ENCODE assay signal across 8 cellular contexts in genomic region chr3:42613462-42613861, GRCh38. TPM values are rescaled to one million over a fixed set of nuclear protein-coding genes. Genes with fewer than 3 reads are reported as not detected.
DNase-seq lines count a peak whose midpoint lies in the region; ATAC-seq and TF ChIP-seq lines count a peak whose summit lies in the region.

No MANE protein-coding gene starts in this region.

- H3K4me1 Mint-ChIP-seq in naive B cell = peaks cover 19 to 32% (median 31%) of the 10 kb centered on the region in 3 donors

- H3K36me3 ChIP-seq in brain microvascular endothelial cell (replicated peaks) (peaks cover 10% of the 10 kb centered on the region), esophagus squamous epithelium (peaks cover 0 to 28% (median 0%) of the 10 kb centered on the region in 3 donors), mucosa of descending colon (ENCODE audit: low read depth) (no peaks in the 10 kb centered on the region)

- no peaks in the 10 kb centered on the region for H3K27me3 Mint-ChIP-seq in naive B cell

- TF ChIP-seq CTCF in HFF-Myc (IDR thresholded peaks at IDR 0.05; ENCODE audit: low read depth, low read length, missing control alignments) = peak; percentile 17
- peak; percentile 43 for TF ChIP-seq CTCF in brain microvascular endothelial cell (IDR thresholded peaks at IDR 0.05; ENCODE audit: low read depth, low read length, missing control alignments)
- TF ChIP-seq CTCF in esophagus squamous epithelium (IDR thresholded peaks at IDR 0.05) = peak in 3 of 6 experiments; percentile 43 to 57 (median 47)
- no peak for TF ChIP-seq CTCF in mucosa of descending colon (IDR thresholded peaks at IDR 0.05)

- H3K4me3 Mint-ChIP-seq in naive B cell = peak overlapping the region in 2 of 8 donors; percentile 4 to 6

- no peak overlapping the region for H3K4me3 ChIP-seq in HFF-Myc (replicated peaks; ENCODE audit: low read depth, low read length)
- H3K4me3 ChIP-seq in brain microvascular endothelial cell (ENCODE audit: low read depth, low read length) = no peak overlapping the region
- H3K4me3 ChIP-seq in esophagus squamous epithelium = no peak overlapping the region
- no peak overlapping the region for H3K4me3 ChIP-seq in mucosa of descending colon

- no peaks in the 10 kb centered on the region for H3K36me3 Mint-ChIP-seq in naive B cell

- H3K9me3 Mint-ChIP-seq in naive B cell = no peaks in the 10 kb centered on the region

- in situ Hi-C loops in brain microvascular endothelial cell (cut with HindIII; ENCODE audit: low pct_ligation_motif_present, low sequenced_read_pairs) = no loop called here

- H3K4me1 ChIP-seq in esophagus squamous epithelium (peaks cover 5 to 62% (median 14%) of the 10 kb centered on the region in 3 donors), mucosa of descending colon (ENCODE audit: low read depth) (no peaks in the 10 kb centered on the region)

- H3K9me3 ChIP-seq in esophagus squamous epithelium (no peaks in the 10 kb centered on the region), mucosa of descending colon (no peaks in the 10 kb centered on the region)

- intact Hi-C loops in esophagus squamous epithelium (cut with DNase I) = no loop called here
- intact Hi-C loops in mucosa of descending colon (cut with DNase I, micrococcal nuclease) = no loop called here

- H3K27me3 ChIP-seq in brain microvascular endothelial cell (replicated peaks) (no peaks in the 10 kb centered on the region), esophagus squamous epithelium (no peaks in the 10 kb centered on the region)

- H3K27ac ChIP-seq in brain microvascular endothelial cell = no peak overlapping the region
- H3K27ac ChIP-seq in esophagus squamous epithelium = peak overlapping the region in 2 of 4 donors; percentile 66 to 68

- peak in 1 of 2 donors; percentile 44 for ATAC-seq in naive B cell (ENCODE audit: low read depth in 2 of 2)
- no peak for ATAC-seq in GM18520 (IDR thresholded peaks at IDR 0.05; ENCODE audit: unreplicated experiment)
- no peak for ATAC-seq in mucosa of descending colon

- WGBS in esophagus squamous epithelium, 2 donors = 79% methylated on average over 2 of the region's 2 CpGs

- DNase-seq in CD1c-positive myeloid dendritic cell (ENCODE audit: extremely low spot score) = peak; percentile 32
- no peak for DNase-seq in HFF-Myc (ENCODE audit: extremely low read depth, low read depth)
- no peak for DNase-seq in brain microvascular endothelial cell
- DNase-seq in naive B cell = no peak
- no peak for DNase-seq in esophagus squamous epithelium (lab: John Stamatoyannopoulos, UW)
- DNase-seq in NCI-H1417 treated with DMSO at 0.1 percent for 48 hours (lab: John Stamatoyannopoulos, UW) = no peak
- DNase-seq in mucosa of descending colon = no peak

- peak overlapping the region in 5 of 6 donors; percentile 0 to 18 (median 12) for H3K27ac Mint-ChIP-seq in naive B cell

- TF ChIP-seq POLR2A in esophagus squamous epithelium (IDR thresholded peaks at IDR 0.05) = no peak

RNA-seq across cellular contexts. Expression of gene NKTR, which starts 13.0 kb away (rescaled TPM):
- 10 to 100 TPM in 1 of 6 donors, 1 to 10 TPM in 5; 6.2 to 21.9 (median 8.4) TPM for polyA plus RNA-seq in naive B cell (ENCODE audit: low read depth in 6 of 6)
- total RNA-seq in esophagus squamous epithelium = 100 to 1,000 TPM in 1 of 4 donors, 10 to 100 TPM in 3; 18.0 to 112 (median 50.7) TPM
- 10 to 100 TPM; 61.4 to 75.6 (median 70.5) TPM for total RNA-seq in mucosa of descending colon

RNA-seq across cellular contexts. Expression of gene SS18L2, which starts 22.8 kb away (rescaled TPM):
- 100 to 1,000 TPM; 111 to 142 (median 131) TPM for polyA plus RNA-seq in naive B cell (ENCODE audit: low read depth in 6 of 6)
- total RNA-seq in esophagus squamous epithelium (10 to 100 TPM; 11.4 to 23.5 (median 20.5) TPM), mucosa of descending colon (10 to 100 TPM; 17.5 to 19.6 (median 17.7) TPM)

RNA-seq across cellular contexts. Expression of gene SEC22C, which starts 31.7 kb away (rescaled TPM):
- 10 to 100 TPM; 25.1 to 39.0 (median 31.3) TPM for polyA plus RNA-seq in naive B cell (ENCODE audit: low read depth in 6 of 6)
- total RNA-seq in esophagus squamous epithelium = 10 to 100 TPM in 3 of 4 donors, 1 to 10 TPM in 1; 8.8 to 38.5 (median 26.2) TPM
- total RNA-seq in mucosa of descending colon = 10 to 100 TPM in 2 of 3 donors, 1 to 10 TPM in 1; 9.3 to 34.2 (median 18.3) TPM

RNA-seq across cellular contexts. Expression of gene ZBTB47, which starts 40.0 kb away (rescaled TPM):
- not detected for polyA plus RNA-seq in naive B cell (ENCODE audit: low read depth in 6 of 6)
- total RNA-seq in esophagus squamous epithelium (10 to 100 TPM in 2 of 4 donors, 1 to 10 TPM in 2; 5.0 to 34.3 (median 10.3) TPM), mucosa of descending colon (10 to 100 TPM in 2 of 3 donors, 1 to 10 TPM in 1; 3.1 to 45.5 (median 12.4) TPM)
